ENCODE assay signal across 7 cellular contexts in the genomic region with DNA sequence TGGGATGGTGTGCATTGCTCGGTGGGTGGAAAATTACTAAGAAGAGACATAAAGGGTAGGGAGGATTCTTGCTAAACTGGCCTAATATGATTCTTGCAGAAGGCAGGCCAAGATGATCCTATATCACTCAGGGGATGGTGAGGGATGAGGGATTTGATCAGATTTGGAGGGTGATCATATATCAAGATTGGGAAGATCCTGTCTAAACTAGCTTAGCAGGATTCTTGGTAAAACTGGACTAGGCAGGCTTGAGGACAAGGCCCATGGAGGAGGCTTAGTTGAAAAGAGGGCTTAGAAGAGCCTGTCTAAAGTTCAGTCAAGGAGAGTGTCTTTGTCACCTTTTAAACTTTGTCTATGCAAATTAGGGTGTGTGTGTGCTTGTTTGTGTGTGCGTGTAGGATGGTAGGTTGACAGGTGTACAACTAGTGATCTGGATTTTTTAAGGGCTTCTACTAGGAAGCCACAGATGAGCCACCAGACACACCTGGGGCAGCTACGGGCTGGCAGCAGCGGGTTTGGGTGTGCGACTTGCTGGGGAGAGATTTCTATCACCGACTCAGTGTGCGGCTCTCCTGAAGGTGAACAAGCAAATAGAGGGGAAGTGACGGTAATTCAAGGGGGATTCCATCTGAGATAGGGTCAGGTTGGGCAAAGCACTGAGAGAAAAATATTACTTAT.
DNase-seq lines count a peak whose midpoint lies in the region; FAIRE-seq and TF ChIP-seq lines count a peak whose summit lies in the region.
"Not testable (repeated sequence)": the region's sequence is repeated elsewhere in the genome, so short reads cannot be mapped to it uniquely, and the experiment has no call there.

No MANE protein-coding gene starts in this region.

- H3K4me1 ChIP-seq in OCI-LY3 (ENCODE audit: low read length) (peaks cover 38% of the 10 kb centered on the region), tibial nerve (peaks cover 0 to 47% (median 11%) of the 10 kb centered on the region in 4 donors)

- H3K4me1 Mint-ChIP-seq in osteocyte (ENCODE audit: unreplicated experiment) = not testable (repeated sequence)

- H3K9ac ChIP-seq in OCI-LY3 (ENCODE audit: low read length) = not testable (repeated sequence)

- H3K79me2 ChIP-seq in OCI-LY3 (ENCODE audit: low read length) = not testable (repeated sequence)

- H2AFZ ChIP-seq in OCI-LY3 (ENCODE audit: low read depth, low read length) = not testable (repeated sequence)

- peak overlapping the region; percentile 98 for H3K4me2 ChIP-seq in OCI-LY3 (ENCODE audit: low read length)

- not testable (repeated sequence) for H4K20me1 ChIP-seq in OCI-LY3 (ENCODE audit: insufficient read depth, low read length)

- WGBS in tibial nerve, 2 donors = 78 to 80% methylated on average over 8 of the region's 8 CpGs

- H3K4me3 ChIP-seq in OCI-LY3 (ENCODE audit: low read length) = peak overlapping the region; percentile 75
- not testable (repeated sequence) for H3K4me3 ChIP-seq in tibial nerve

- H3K27ac ChIP-seq in OCI-LY3 (ENCODE audit: low read length) = not testable (repeated sequence)
- H3K27ac ChIP-seq in cingulate gyrus (ENCODE audit: low read depth, low read length) (peak overlapping the region; percentile 7), layer of hippocampus (ENCODE audit: low read depth, low read length) (peak overlapping the region; percentile 14), tibial nerve (peak overlapping the region; percentile 38 to 82 (median 68))

- H3K27me3 Mint-ChIP-seq in osteocyte (ENCODE audit: unreplicated experiment) = peaks cover 10% of the 10 kb centered on the region

- peaks cover 61% of the 10 kb centered on the region for H3K27me3 ChIP-seq in OCI-LY3 (ENCODE audit: low read depth, low read length)
- H3K27me3 ChIP-seq in layer of hippocampus (ENCODE audit: control insufficient read depth, insufficient read depth, low read length); tibial nerve: not testable (repeated sequence)

- TF ChIP-seq POLR2A in GM12892 (IDR thresholded peaks at IDR 0.05; ENCODE audit: low read depth, low read length); tibial nerve (IDR thresholded peaks at IDR 0.05): not testable (repeated sequence)

- DNase-seq in GM12892 (ENCODE audit: insufficient read length); tibial nerve (ENCODE audit: low spot score in 2 of 2): not testable (repeated sequence)
- peak; percentile 28 for DNase-seq in activated CD8-positive, alpha-beta memory T cell treated with anti-CD3 and anti-CD28 coated beads for 24 hours
- DNase-seq in osteocyte (ENCODE audit: extremely low spot score, unreplicated experiment) = peak; percentile 42

- H3K36me3 ChIP-seq in OCI-LY3 (replicated peaks; ENCODE audit: low read depth, low read length) = not testable (repeated sequence)
- H3K36me3 ChIP-seq in tibial nerve = peaks cover 0 to 20% (median 0%) of the 10 kb centered on the region in 3 donors

- FAIRE-seq in GM12892 (lab: Jason Lieb, UNC) = peak; percentile 74

- not testable (repeated sequence) for TF ChIP-seq CTCF in OCI-LY3 (IDR thresholded peaks at IDR 0.05; ENCODE audit: low read depth, low read length); osteocyte (IDR thresholded peaks at IDR 0.05); tibial nerve (IDR thresholded peaks at IDR 0.05)

- H3K36me3 Mint-ChIP-seq in osteocyte (ENCODE audit: unreplicated experiment) = not testable (repeated sequence)

- not testable (repeated sequence) for H3K9me3 ChIP-seq in OCI-LY3 (ENCODE audit: insufficient read depth, low read length); tibial nerve

- H3K27ac Mint-ChIP-seq in osteocyte (ENCODE audit: unreplicated experiment) = not testable (repeated sequence)

- not testable (repeated sequence) for H3K4me3 Mint-ChIP-seq in osteocyte (ENCODE audit: unreplicated experiment)

- TF ChIP-seq EP300 in tibial nerve (IDR thresholded peaks at IDR 0.05) = not testable (repeated sequence)

- not testable (repeated sequence) for H3K9me3 Mint-ChIP-seq in osteocyte (ENCODE audit: unreplicated experiment)
